8 cellular contexts compared by ENCODE assay signal in the genomic region with DNA sequence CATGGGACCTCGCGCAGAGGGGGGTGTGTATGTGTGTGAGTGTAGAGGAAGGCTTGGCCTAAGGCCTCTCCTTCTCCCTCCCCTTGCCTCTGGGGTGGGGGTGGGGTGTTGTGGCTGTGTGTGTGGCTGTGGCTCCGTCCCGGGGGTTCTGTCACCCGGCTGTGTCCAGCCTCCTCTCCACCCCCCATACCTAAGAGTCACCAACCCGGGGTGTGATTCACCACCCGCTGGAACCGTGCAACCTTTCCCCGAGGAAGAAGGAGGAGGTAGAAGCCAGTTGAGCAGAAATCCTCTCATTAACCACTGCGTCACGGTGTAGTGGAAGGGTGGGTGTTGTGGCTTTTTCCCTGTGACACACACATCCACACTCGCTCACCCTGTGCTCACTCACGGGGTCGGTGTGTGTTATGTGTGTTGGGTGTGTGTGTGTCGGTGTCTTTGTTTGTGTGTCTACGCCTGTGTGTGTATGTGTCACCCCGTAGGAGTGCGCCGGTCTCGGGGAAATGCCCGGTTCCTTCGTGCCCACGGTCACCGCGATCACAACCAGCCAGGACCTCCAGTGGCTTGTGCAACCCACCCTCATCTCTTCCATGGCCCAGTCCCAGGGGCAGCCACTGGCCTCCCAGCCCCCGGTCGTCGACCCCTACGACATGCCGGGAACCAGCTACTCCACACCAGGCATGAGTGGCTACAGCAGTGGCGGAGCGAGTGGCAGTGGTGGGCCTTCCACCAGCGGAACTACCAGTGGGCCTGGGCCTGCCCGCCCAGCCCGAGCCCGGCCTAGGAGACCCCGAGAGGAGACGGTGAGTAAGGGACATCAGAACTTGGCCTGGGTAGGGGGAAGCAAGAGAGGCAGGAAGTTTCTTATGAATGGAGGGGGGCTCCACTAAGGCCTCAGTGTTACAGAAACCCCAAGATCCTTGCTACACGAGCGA. TPM values are rescaled to one million over a fixed set of nuclear protein-coding genes. Genes with fewer than 3 reads are reported as not detected.
DNase-seq lines count a peak whose midpoint lies in the region; ATAC-seq and TF ChIP-seq lines count a peak whose summit lies in the region.

No MANE protein-coding gene starts in this region.

- peaks cover 14% of the 10 kb centered on the region for H3K27me3 Mint-ChIP-seq in Calu3 (ENCODE audit: unreplicated experiment)

- H3K4me3 Mint-ChIP-seq in Calu3 (ENCODE audit: low read depth, unreplicated experiment): peak overlapping the region; percentile 86

- peak overlapping the region; percentile 99 for H3K27ac Mint-ChIP-seq in Calu3 (ENCODE audit: unreplicated experiment)

- H3K36me3 Mint-ChIP-seq in Calu3 (ENCODE audit: insufficient read depth, unreplicated experiment): peaks cover 98% of the 10 kb centered on the region

- H3K36me3 ChIP-seq in mucosa of descending colon (ENCODE audit: low read depth): no peaks in the 10 kb centered on the region

- H3K4me1 ChIP-seq in mucosa of descending colon (ENCODE audit: low read depth): peaks cover 24% of the 10 kb centered on the region

- DNase-seq in Calu3: peak; percentile 59
- peak; percentile 91 for DNase-seq in RKO (ENCODE audit: low spot score)
- peak in 17 of 61 donors; percentile 26 to 71 (median 38) for DNase-seq in caudate nucleus (lab: John Stamatoyannopoulos, UW)
- peak; percentile 52 to 69 (median 60) for DNase-seq in mucosa of descending colon
- no peak for DNase-seq in iPS-NIHi7 (ENCODE audit: extremely low spot score)
- DNase-seq in KG1 (lab: John Stamatoyannopoulos, UW): no peak
- no peak for DNase-seq in NCI-H187 treated with DMSO at 0.1 percent for 48 hours (lab: John Stamatoyannopoulos, UW)
- no peak for DNase-seq in NCI-H1105 (lab: John Stamatoyannopoulos, UW)

- no TSS peak for BruUV-seq in Calu3 (replicated peaks; lab: Mats Ljungman, UMichigan)

- H3K9me3 Mint-ChIP-seq in Calu3 (ENCODE audit: low read depth, unreplicated experiment): no peaks in the 10 kb centered on the region

- H3K27ac ChIP-seq in caudate nucleus (ENCODE audit: low read depth, low read length): peak overlapping the region; percentile 95

- intact Hi-C loops in Calu3 (cut with micrococcal nuclease; ENCODE audit: unreplicated experiment) (no loop called here), mucosa of descending colon (cut with DNase I, micrococcal nuclease) (no loop called here)

- no peak overlapping the region for H3K4me3 ChIP-seq in mucosa of descending colon

- TF ChIP-seq CTCF in Calu3 (IDR thresholded peaks at IDR 0.05; ENCODE audit: unreplicated experiment) (no peak), mucosa of descending colon (IDR thresholded peaks at IDR 0.05) (no peak)

- CTCF ChIA-PET in Calu3 (lab: Charles Lee): interaction anchor here (1.4 to 4.6 kb wide), 4 partner anchors 7 to 31 kb away, joined by 5 to 61 read pairs (median 30); no protein-coding TSS in a partner anchor

- ATAC-seq in mucosa of descending colon: no peak

- H3K9me3 ChIP-seq in mucosa of descending colon: no peaks in the 10 kb centered on the region

- peaks cover 33% of the 10 kb centered on the region for H3K4me1 Mint-ChIP-seq in Calu3 (ENCODE audit: low read depth, unreplicated experiment)

RNA-seq across cellular contexts. Expression of a gene that starts 2.6 kb away (rescaled TPM):
- total RNA-seq in Calu3 (2022) (18.7 and 23.8 TPM in 2 replicates), mucosa of descending colon (10 to 100 TPM in 1 of 3 donors, 1 to 10 TPM in 1, under 1 TPM in 1; 0.58 to 10.3 (median 1.6) TPM)

RNA-seq across cellular contexts. Expression of a gene that starts 26.4 kb away (rescaled TPM):
- total RNA-seq in Calu3 (2022) (5.7 and 7.2 TPM in 2 replicates), mucosa of descending colon (10 to 100 TPM in 1 of 3 donors, 1 to 10 TPM in 2; 3.1 to 18.2 (median 6.2) TPM)

RNA-seq across cellular contexts. Expression of a gene that starts 27.8 kb away (rescaled TPM):
- total RNA-seq in Calu3 (2022) (5.0 and 6.8 TPM in 2 replicates), mucosa of descending colon (1 to 10 TPM in 1 of 3 donors, under 1 TPM in 2; 0.43 to 1.3 (median 0.87) TPM)

RNA-seq across cellular contexts. Expression of a gene that starts 36.9 kb away (rescaled TPM):
- total RNA-seq in Calu3 (2022) (194 and 219 TPM in 2 replicates), mucosa of descending colon (100 to 1,000 TPM; 190 to 252 (median 235) TPM)

RNA-seq across cellular contexts. Expression of a gene that starts 46.7 kb away (rescaled TPM):
- 55.7 and 58.9 TPM in 2 replicates for total RNA-seq in Calu3 (2022)
- 10 to 100 TPM; 37.7 to 51.2 (median 46.6) TPM for total RNA-seq in mucosa of descending colon

Comparison
In these comparisons a context has a peak if more than half of its experiments do, and no peak if none do; other contexts are left out.
1. DNase-seq: peak in Calu3 (single experiment), RKO (single experiment) and mucosa of descending colon (3 of 3); none in iPS-NIHi7 (single experiment), KG1 (single experiment), NCI-H187 treated with DMSO at 0.1 percent for 48 hours (single experiment) and NCI-H1105 (single experiment).